ENCODE assay signal across 8 cellular contexts in the genomic region with DNA sequence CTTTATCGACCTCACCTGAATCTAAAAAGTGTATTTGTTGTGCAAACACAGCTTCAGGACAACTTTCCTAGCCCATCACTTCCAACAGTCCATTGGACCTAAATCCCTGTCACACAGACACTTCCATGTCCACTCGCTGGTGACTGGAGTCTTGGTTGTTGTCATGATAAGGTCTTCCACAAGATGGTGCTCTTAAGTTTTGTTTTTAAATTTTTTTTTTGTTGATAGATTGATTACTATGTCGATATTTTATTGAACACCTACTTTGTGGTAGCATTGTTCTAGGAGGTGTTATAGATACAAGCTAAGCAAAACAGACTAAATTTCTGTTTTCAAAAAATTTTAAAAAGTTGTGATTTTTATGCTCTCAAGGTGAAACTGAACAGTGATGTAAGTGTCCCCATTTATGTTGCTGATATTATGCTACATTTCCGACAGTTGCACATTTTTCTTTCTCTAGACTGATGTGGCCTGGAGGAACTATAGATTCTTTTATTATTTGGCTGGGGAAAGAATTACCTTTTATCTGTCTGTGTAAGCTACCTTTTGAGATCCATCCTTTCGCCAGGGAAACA. TPM values are rescaled to one million over a fixed set of nuclear protein-coding genes. Genes with fewer than 3 reads are reported as not detected.
DNase-seq lines count a peak whose midpoint lies in the region; ATAC-seq and TF ChIP-seq lines count a peak whose summit lies in the region.

No MANE protein-coding gene starts in this region.

- H3K14ac ChIP-seq in neuronal stem cell (ENCODE audit: low read length), result no peak overlapping the region

- no peak overlapping the region for H2AK5ac ChIP-seq in neuronal stem cell (ENCODE audit: low read depth, low read length)

- no peak overlapping the region for H2BK5ac ChIP-seq in neuronal stem cell (ENCODE audit: low read length)

- H2BK120ac ChIP-seq in neuronal stem cell (ENCODE audit: low read depth, low read length), result no peak overlapping the region

- H3K4me3 Mint-ChIP-seq in activated CD4-positive, alpha-beta memory T cell treated with anti-CD3 and anti-CD28 coated beads, Interleukin-2, amount 10 ng/mL, durations not matched to agents 7 days and 5 days, result no peak overlapping the region

- H3K4me3 ChIP-seq in AG04450 (ENCODE audit: low read depth, low read length), result no peak overlapping the region
- no peak overlapping the region for H3K4me3 ChIP-seq in neuronal stem cell (ENCODE audit: low read length in 2 of 2)

- no peak overlapping the region for H3K4ac ChIP-seq in neuronal stem cell (ENCODE audit: low read length)

- H3K4me1 ChIP-seq in foreskin keratinocyte (no peaks in the 10 kb centered on the region), neuronal stem cell (ENCODE audit: control insufficient read depth in 2 of 2, insufficient read depth in 1 of 2, low read depth in 1 of 2, low read length in 2 of 2) (peaks cover 2 to 10% of the 10 kb centered on the region in 2 donors)

- no peak overlapping the region for H3K18ac ChIP-seq in neuronal stem cell (ENCODE audit: low read length)

- no peak overlapping the region for H4K8ac ChIP-seq in neuronal stem cell (ENCODE audit: low read depth, low read length)

- DNase-seq in AG04450 (ENCODE audit: low read depth, low spot score) (no peak), GM10248 (ENCODE audit: extremely low spot score) (peak; percentile 34), OCI-M1 (lab: John Stamatoyannopoulos, UW) (peak; percentile 53), foreskin keratinocyte (no peak), cortex of kidney (lab: John Stamatoyannopoulos, UW) (no peak), neuronal stem cell (ENCODE audit: low spot score) (no peak), D341Med (ENCODE audit: low spot score) (no peak)
- DNase-seq in activated CD4-positive, alpha-beta memory T cell treated with anti-CD3 and anti-CD28 coated beads, Interleukin-2, amount 10 ng/mL, durations not matched to agents 7 days and 5 days, result no peak

- no peaks in the 10 kb centered on the region for H3K36me3 ChIP-seq in neuronal stem cell (replicated peaks in 1 of 2; ENCODE audit: control insufficient read depth in 2 of 2, insufficient read depth in 2 of 2, low read length in 2 of 2)

- no peak overlapping the region for H3K27ac Mint-ChIP-seq in activated CD4-positive, alpha-beta memory T cell treated with anti-CD3 and anti-CD28 coated beads, Interleukin-2, amount 10 ng/mL, durations not matched to agents 7 days and 5 days

- no peak overlapping the region for H3K9ac ChIP-seq in neuronal stem cell (ENCODE audit: low read depth, low read length, poor library complexity)

- H3K27me3 ChIP-seq in AG04450 (ENCODE audit: control insufficient read depth, insufficient read depth, low read length), result peaks cover 8% of the 10 kb centered on the region
- peaks cover 83% of the 10 kb centered on the region for H3K27me3 ChIP-seq in foreskin keratinocyte
- H3K27me3 ChIP-seq in neuronal stem cell (ENCODE audit: control insufficient read depth in 3 of 3, insufficient read depth in 3 of 3, low read depth in 1 of 3, low read length in 3 of 3), result peaks cover 0 to 2% (median 0%) of the 10 kb centered on the region in 3 experiments

- H3K9me3 Mint-ChIP-seq in activated CD4-positive, alpha-beta memory T cell treated with anti-CD3 and anti-CD28 coated beads, Interleukin-2, amount 10 ng/mL, durations not matched to agents 7 days and 5 days, result no peaks in the 10 kb centered on the region

- H3K27ac ChIP-seq in AG04450 (ENCODE audit: low read depth, low read length) (no peak overlapping the region), foreskin keratinocyte (no peak overlapping the region), neuronal stem cell (replicated peaks; ENCODE audit: low read length) (no peak overlapping the region)

- no peak overlapping the region for H2BK12ac ChIP-seq in neuronal stem cell (ENCODE audit: low read length)

- H3K4me1 Mint-ChIP-seq in activated CD4-positive, alpha-beta memory T cell treated with anti-CD3 and anti-CD28 coated beads, Interleukin-2, amount 10 ng/mL, durations not matched to agents 7 days and 5 days, result no peaks in the 10 kb centered on the region

- H3K79me1 ChIP-seq in neuronal stem cell (ENCODE audit: low read depth, low read length), result no peaks in the 10 kb centered on the region

- H3K23ac ChIP-seq in neuronal stem cell (ENCODE audit: low read depth, low read length, poor library complexity), result no peak overlapping the region

- peaks cover 40% of the 10 kb centered on the region for H3K27me3 Mint-ChIP-seq in activated CD4-positive, alpha-beta memory T cell treated with anti-CD3 and anti-CD28 coated beads, Interleukin-2, amount 10 ng/mL, durations not matched to agents 7 days and 5 days

- no peaks in the 10 kb centered on the region for H3K36me3 Mint-ChIP-seq in activated CD4-positive, alpha-beta memory T cell treated with anti-CD3 and anti-CD28 coated beads, Interleukin-2, amount 10 ng/mL, durations not matched to agents 7 days and 5 days (ENCODE audit: low read depth)

- POLR2A ChIA-PET in AG04450 (lab: Yijun Ruan, JAX), result no interaction called here
- POLR2A ChIA-PET in GM10248 (lab: Yijun Ruan, JAX), result no interaction called here
- POLR2A ChIA-PET in activated CD4-positive, alpha-beta memory T cell treated with anti-CD3 and anti-CD28 coated beads, Interleukin-2, amount 10 ng/mL, durations not matched to agents 7 days and 5 days (lab: Charles Lee), result no interaction called here

- TF ChIP-seq CTCF in AG04450 (IDR thresholded peaks at IDR 0.05; ENCODE audit: low read depth, low read length), result peak; percentile 59
- peak; percentile 46 for TF ChIP-seq CTCF in GM10248 (IDR thresholded peaks at IDR 0.05; ENCODE audit: control extremely low read depth, extremely low read depth, low read depth, missing control alignments)
- peak; percentile 66 for TF ChIP-seq CTCF in foreskin keratinocyte (conservative IDR thresholded peaks at IDR 0.05)

- no peak overlapping the region for H2AFZ ChIP-seq in neuronal stem cell (ENCODE audit: low read length)

- no CpG with 5 or more reads among the region's 5 CpGs for WGBS in neuronal stem cell (ENCODE audit: extremely low coverage in 2 of 2, insufficient read length in 2 of 2, insufficient replicate concordance in 1 of 2), 2 donors

- ATAC-seq in foreskin keratinocyte, result no peak

- no peak overlapping the region for H2BK15ac ChIP-seq in neuronal stem cell (ENCODE audit: low read length)

- no peak overlapping the region for H3K4me2 ChIP-seq in neuronal stem cell (ENCODE audit: insufficient read depth, low read length, poor library complexity, severe bottlenecking)

- H4K91ac ChIP-seq in neuronal stem cell (ENCODE audit: low read depth, low read length, poor library complexity), result no peak overlapping the region

- CTCF ChIA-PET in AG04450 (lab: Charles Lee), result interaction anchor here (0.7 to 3.3 kb wide), 13 partner anchors 8 to 697 kb away, joined by 3 to 29 read pairs (median 4); a partner anchor contains a TSS
- CTCF ChIA-PET in GM10248 (lab: Yijun Ruan, JAX), result interaction anchor here (0.8 to 5.1 kb wide), 33 partner anchors 8 to 697 kb away, joined by 3 to 53 read pairs (median 5); a partner anchor contains a TSS
- CTCF ChIA-PET in activated CD4-positive, alpha-beta memory T cell treated with anti-CD3 and anti-CD28 coated beads, Interleukin-2, amount 10 ng/mL, durations not matched to agents 7 days and 5 days (lab: Charles Lee), result interaction anchor here (0.9 to 1.7 kb wide), 6 partner anchors 10 to 429 kb away, joined by 3 to 6 read pairs (median 4); a partner anchor contains a TSS

- H3K9me3 ChIP-seq in AG04450 (ENCODE audit: control insufficient read depth, insufficient read depth, low read length), result no peaks in the 10 kb centered on the region
- no peaks in the 10 kb centered on the region for H3K9me3 ChIP-seq in neuronal stem cell (replicated peaks in 1 of 2; ENCODE audit: control insufficient read depth in 2 of 2, insufficient read depth in 1 of 2, low read depth in 1 of 2, low read length in 2 of 2)

RNA-seq across cellular contexts. Expression of a gene that starts 8.1 kb away (rescaled TPM):
- polyA plus RNA-seq in AG04450 (2011; rRNA removed) (not detected in 2 replicates), foreskin keratinocyte (not detected in 2 replicates)
- not detected in 2 replicates for polyA minus RNA-seq in AG04450 (2011; rRNA and poly(A)+ RNA removed)
- total RNA-seq in foreskin keratinocyte, result not detected in 2 replicates
- not detected for total RNA-seq in activated CD4-positive, alpha-beta memory T cell treated with anti-CD3 and anti-CD28 coated beads, Interleukin-2, amount 10 ng/mL, durations not matched to agents 7 days and 5 days
- 0.03 TPM for polyA plus RNA-seq in neuronal stem cell (2013, experiment 1 of 2)
- not detected for polyA plus RNA-seq in neuronal stem cell (2013, experiment 2 of 2)

Comparison
In these comparisons a context has a peak if more than half of its experiments do, and no peak if none do; other contexts are left out.
1. DNase-seq: peak in GM10248 (single experiment) and OCI-M1 (single experiment); none in AG04450 (single experiment), foreskin keratinocyte (0 of 2), cortex of kidney (single experiment), activated CD4-positive, alpha-beta memory T cell treated with anti-CD3 and anti-CD28 coated beads, Interleukin-2, amount 10 ng/mL, durations not matched to agents 7 days and 5 days (single experiment), neuronal stem cell (single experiment) and D341Med (single experiment).
2. Peak in every context shown above with its lines, with median percentiles within 50 percentile points of each other: CTCF ChIP-seq.